8 cellular contexts compared by ENCODE assay signal in genomic region chr6:106509420-106510089, GRCh38.
DNase-seq lines count a peak whose midpoint lies in the region; ATAC-seq and TF ChIP-seq lines count a peak whose summit lies in the region.

No MANE protein-coding gene starts in this region.

- no peak overlapping the region for H3K27ac ChIP-seq in left ventricle myocardium inferior (replicated peaks)
- no peak overlapping the region for H3K27ac ChIP-seq in upper lobe of right lung

- TF ChIP-seq CTCF in left ventricle myocardium inferior (IDR thresholded peaks at IDR 0.05; ENCODE audit: borderline replicate concordance), result no peak
- no peak for TF ChIP-seq CTCF in upper lobe of right lung (IDR thresholded peaks at IDR 0.05)

- intact Hi-C loops in left ventricle myocardium inferior (cut with micrococcal nuclease) (no loop called here), left ventricle myocardium superior (cut with micrococcal nuclease) (no loop called here), upper lobe of right lung (cut with DNase I) (loop anchor here (10.0 kb wide), 1 partner anchor 1035 kb away; no protein-coding TSS in a partner anchor)
- intact Hi-C loops in activated T-helper 2 cell treated with anti-CD3 and anti-CD28 coated beads, Interferon-gamma antibody, Interleukin-2, Interleukin-4, amounts not matched to agents 10 μg/mL and 5 μg/mL and 100 μg/mL, durations not matched to agents 14 hours and 24 hours and 36 hours (cut with micrococcal nuclease), result loop anchor here (2.0 to 10.0 kb wide), 6 partner anchors 37 to 605 kb away; partner anchors contain the start of genes BEND3, QRSL1 and RTN4IP1

- H3K27me3 ChIP-seq in left ventricle myocardium inferior (ENCODE audit: low read depth) (peaks cover 85% of the 10 kb centered on the region), upper lobe of right lung (no peaks in the 10 kb centered on the region)

- H3K9me3 ChIP-seq in left ventricle myocardium inferior (replicated peaks), result no peaks in the 10 kb centered on the region
- H3K9me3 ChIP-seq in upper lobe of right lung, result no peaks in the 10 kb centered on the region

- H3K36me3 ChIP-seq in left ventricle myocardium inferior (no peaks in the 10 kb centered on the region), upper lobe of right lung (no peaks in the 10 kb centered on the region)

- H3K27me3 Mint-ChIP-seq in activated T-helper 2 cell treated with anti-CD3 and anti-CD28 coated beads, Interferon-gamma antibody, Interleukin-2, Interleukin-4, amounts not matched to agents 10 μg/mL and 5 μg/mL and 100 μg/mL, durations not matched to agents 14 hours and 24 hours and 36 hours (ENCODE audit: low read depth), result peaks cover 15% of the 10 kb centered on the region

- peaks cover 43% of the 10 kb centered on the region for H3K4me1 ChIP-seq in left ventricle myocardium inferior
- H3K4me1 ChIP-seq in upper lobe of right lung, result peaks cover 33% of the 10 kb centered on the region

- no peaks in the 10 kb centered on the region for H3K9me3 Mint-ChIP-seq in activated T-helper 2 cell treated with anti-CD3 and anti-CD28 coated beads, Interferon-gamma antibody, Interleukin-2, Interleukin-4, amounts not matched to agents 10 μg/mL and 5 μg/mL and 100 μg/mL, durations not matched to agents 14 hours and 24 hours and 36 hours

- no peak overlapping the region for H3K27ac Mint-ChIP-seq in activated T-helper 2 cell treated with anti-CD3 and anti-CD28 coated beads, Interferon-gamma antibody, Interleukin-2, Interleukin-4, amounts not matched to agents 10 μg/mL and 5 μg/mL and 100 μg/mL, durations not matched to agents 14 hours and 24 hours and 36 hours

- DNase-seq in left ventricle myocardium inferior (no peak), left ventricle myocardium superior (no peak), left kidney (ENCODE audit: low read depth, low spot score) (peak; percentile 69), upper lobe of right lung (no peak), DMS 273 (lab: John Stamatoyannopoulos, UW; ENCODE audit: unreplicated experiment) (no peak)
- DNase-seq in activated T-helper 2 cell treated with anti-CD3 and anti-CD28 coated beads, Interferon-gamma antibody, Interleukin-2, Interleukin-4, amounts not matched to agents 10 μg/mL and 5 μg/mL and 100 μg/mL, durations not matched to agents 14 hours and 24 hours and 36 hours (ENCODE audit: low spot score), result no peak

- H3K36me3 Mint-ChIP-seq in activated T-helper 2 cell treated with anti-CD3 and anti-CD28 coated beads, Interferon-gamma antibody, Interleukin-2, Interleukin-4, amounts not matched to agents 10 μg/mL and 5 μg/mL and 100 μg/mL, durations not matched to agents 14 hours and 24 hours and 36 hours (ENCODE audit: low read depth), result peaks cover 4% of the 10 kb centered on the region

- peak overlapping the region; percentile 73 for H3K4me3 ChIP-seq in left ventricle myocardium inferior
- H3K4me3 ChIP-seq in upper lobe of right lung, result peak overlapping the region; percentile 75

- H3K4me3 Mint-ChIP-seq in activated T-helper 2 cell treated with anti-CD3 and anti-CD28 coated beads, Interferon-gamma antibody, Interleukin-2, Interleukin-4, amounts not matched to agents 10 μg/mL and 5 μg/mL and 100 μg/mL, durations not matched to agents 14 hours and 24 hours and 36 hours (ENCODE audit: low read depth), result peak overlapping the region; percentile 87

- ATAC-seq in left ventricle myocardium superior, result no peak
- ATAC-seq in upper lobe of right lung, result no peak
- no peak for ATAC-seq in GM18511 (IDR thresholded peaks at IDR 0.05; ENCODE audit: unreplicated experiment)
- ATAC-seq in HG03139 (IDR thresholded peaks at IDR 0.05; ENCODE audit: unreplicated experiment), result no peak

- H3K4me1 Mint-ChIP-seq in activated T-helper 2 cell treated with anti-CD3 and anti-CD28 coated beads, Interferon-gamma antibody, Interleukin-2, Interleukin-4, amounts not matched to agents 10 μg/mL and 5 μg/mL and 100 μg/mL, durations not matched to agents 14 hours and 24 hours and 36 hours (ENCODE audit: low read depth), result peaks cover 41% of the 10 kb centered on the region

Comparison
In these comparisons a context has a peak if more than half of its experiments do, and no peak if none do; other contexts are left out.
1. intact Hi-C loops: an anchor here in activated T-helper 2 cell treated with anti-CD3 and anti-CD28 coated beads, Interferon-gamma antibody, Interleukin-2, Interleukin-4, amounts not matched to agents 10 μg/mL and 5 μg/mL and 100 μg/mL, durations not matched to agents 14 hours and 24 hours and 36 hours (2.0 to 10.0 kb wide) and upper lobe of right lung (10.0 kb wide); none called in left ventricle myocardium inferior and left ventricle myocardium superior.